Comparison of ENCODE assay signal across 1 cellular context in the genomic region with DNA sequence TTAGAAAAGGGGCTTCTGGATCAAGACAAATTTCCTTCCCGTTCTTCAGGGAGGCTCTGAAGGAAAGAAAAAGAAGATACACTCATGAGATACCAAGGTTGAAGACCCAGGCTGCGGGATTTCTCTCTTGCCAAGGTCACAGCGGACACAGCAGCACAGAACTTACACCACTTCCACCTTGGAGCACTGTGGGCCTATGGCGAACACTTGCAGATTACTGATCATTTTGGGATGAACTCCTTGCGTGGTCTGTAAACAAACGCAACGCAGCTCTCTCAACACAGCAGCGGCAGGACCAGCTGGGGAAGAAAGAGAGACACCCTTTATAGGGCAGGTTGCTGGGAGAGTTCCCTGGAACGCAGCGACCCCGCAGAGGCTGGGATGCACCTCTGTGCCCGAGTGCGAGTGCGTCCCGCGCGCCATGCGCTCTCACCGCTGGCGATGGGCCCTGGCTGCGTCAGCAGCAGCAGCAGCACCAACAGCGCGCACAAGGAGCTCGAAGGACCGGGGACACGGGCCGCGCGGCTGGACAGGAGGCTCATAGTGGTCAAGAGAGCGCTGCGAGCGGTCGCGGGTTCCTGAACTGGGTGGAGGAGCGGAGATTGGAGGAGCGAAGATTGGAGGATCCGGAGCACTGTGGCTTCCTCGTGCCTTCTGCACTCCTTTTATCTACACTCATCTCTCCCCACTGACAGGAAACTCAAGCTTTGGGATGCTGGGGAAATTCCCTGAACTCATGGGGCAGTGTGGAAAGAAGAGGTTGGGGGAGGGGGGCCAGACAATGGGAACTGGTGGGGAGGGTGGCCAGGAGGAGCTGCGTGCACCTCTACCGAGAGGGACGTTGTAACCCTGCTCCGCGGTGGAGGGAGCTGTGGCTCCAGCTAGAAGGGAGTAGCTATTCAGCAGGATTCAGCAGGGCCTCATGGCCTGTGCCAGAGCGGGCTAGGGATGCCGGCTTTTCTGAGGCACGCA.
TF ChIP-seq lines count a peak whose summit lies in the region.

A gene (minus strand): TSS at position 638 of the 972 bp plus-strand sequence. CDS start 96 bp downstream, at position 542.

TF ChIP-seq in SK-N-SH treated with all-trans-retinoic acid at 6 μM for 48 hours, 23 proteins besides CTCF, POLR2A, EP300 and RAD21 (continued from another document):
- no peak for TF ChIP-seq OSR1 (CRISPR knock-in tag; IDR thresholded peaks at IDR 0.05)
- TF ChIP-seq, protein P1, sequence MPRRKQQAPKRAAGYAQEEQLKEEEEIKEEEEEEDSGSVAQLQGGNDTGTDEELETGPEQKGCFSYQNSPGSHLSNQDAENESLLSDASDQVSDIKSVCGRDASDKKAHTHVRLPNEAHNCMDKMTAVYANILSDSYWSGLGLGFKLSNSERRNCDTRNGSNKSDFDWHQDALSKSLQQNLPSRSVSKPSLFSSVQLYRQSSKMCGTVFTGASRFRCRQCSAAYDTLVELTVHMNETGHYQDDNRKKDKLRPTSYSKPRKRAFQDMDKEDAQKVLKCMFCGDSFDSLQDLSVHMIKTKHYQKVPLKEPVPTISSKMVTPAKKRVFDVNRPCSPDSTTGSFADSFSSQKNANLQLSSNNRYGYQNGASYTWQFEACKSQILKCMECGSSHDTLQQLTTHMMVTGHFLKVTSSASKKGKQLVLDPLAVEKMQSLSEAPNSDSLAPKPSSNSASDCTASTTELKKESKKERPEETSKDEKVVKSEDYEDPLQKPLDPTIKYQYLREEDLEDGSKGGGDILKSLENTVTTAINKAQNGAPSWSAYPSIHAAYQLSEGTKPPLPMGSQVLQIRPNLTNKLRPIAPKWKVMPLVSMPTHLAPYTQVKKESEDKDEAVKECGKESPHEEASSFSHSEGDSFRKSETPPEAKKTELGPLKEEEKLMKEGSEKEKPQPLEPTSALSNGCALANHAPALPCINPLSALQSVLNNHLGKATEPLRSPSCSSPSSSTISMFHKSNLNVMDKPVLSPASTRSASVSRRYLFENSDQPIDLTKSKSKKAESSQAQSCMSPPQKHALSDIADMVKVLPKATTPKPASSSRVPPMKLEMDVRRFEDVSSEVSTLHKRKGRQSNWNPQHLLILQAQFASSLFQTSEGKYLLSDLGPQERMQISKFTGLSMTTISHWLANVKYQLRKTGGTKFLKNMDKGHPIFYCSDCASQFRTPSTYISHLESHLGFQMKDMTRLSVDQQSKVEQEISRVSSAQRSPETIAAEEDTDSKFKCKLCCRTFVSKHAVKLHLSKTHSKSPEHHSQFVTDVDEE (CRISPR knock-in tag; IDR thresholded peaks at IDR 0.05): no peak
